ENCODE assay signal across 1 cellular context in the genomic region with DNA sequence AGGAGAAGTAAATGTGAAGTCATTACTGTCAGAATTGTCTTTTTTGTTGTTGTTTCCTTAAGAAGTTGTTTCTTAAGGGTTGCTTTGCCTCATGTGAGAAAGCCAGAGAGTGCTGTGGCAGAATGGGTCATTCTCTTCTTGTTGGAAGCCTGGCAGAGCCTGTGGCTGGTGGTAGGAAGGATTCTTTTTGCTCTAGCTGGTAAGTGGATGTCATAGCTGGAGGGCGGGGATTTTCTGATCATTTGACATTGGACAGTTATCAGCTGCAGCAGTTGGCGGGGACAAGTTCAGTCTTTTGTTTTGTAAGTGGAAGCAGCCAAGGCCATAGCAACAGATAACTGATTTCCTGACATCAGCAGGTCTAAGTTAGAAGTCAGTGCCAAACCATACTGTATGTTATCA.
A peak's percentile ranks its signal among the peaks of the same experiment; 100 is the strongest.
TF ChIP-seq lines count a peak whose summit lies in the region.

No MANE protein-coding gene starts in this region.

TF ChIP-seq in HepG2, 621 proteins besides CTCF, POLR2A, EP300 and RAD21 (continued from another document and continues in another):
- TF ChIP-seq, protein P1, sequence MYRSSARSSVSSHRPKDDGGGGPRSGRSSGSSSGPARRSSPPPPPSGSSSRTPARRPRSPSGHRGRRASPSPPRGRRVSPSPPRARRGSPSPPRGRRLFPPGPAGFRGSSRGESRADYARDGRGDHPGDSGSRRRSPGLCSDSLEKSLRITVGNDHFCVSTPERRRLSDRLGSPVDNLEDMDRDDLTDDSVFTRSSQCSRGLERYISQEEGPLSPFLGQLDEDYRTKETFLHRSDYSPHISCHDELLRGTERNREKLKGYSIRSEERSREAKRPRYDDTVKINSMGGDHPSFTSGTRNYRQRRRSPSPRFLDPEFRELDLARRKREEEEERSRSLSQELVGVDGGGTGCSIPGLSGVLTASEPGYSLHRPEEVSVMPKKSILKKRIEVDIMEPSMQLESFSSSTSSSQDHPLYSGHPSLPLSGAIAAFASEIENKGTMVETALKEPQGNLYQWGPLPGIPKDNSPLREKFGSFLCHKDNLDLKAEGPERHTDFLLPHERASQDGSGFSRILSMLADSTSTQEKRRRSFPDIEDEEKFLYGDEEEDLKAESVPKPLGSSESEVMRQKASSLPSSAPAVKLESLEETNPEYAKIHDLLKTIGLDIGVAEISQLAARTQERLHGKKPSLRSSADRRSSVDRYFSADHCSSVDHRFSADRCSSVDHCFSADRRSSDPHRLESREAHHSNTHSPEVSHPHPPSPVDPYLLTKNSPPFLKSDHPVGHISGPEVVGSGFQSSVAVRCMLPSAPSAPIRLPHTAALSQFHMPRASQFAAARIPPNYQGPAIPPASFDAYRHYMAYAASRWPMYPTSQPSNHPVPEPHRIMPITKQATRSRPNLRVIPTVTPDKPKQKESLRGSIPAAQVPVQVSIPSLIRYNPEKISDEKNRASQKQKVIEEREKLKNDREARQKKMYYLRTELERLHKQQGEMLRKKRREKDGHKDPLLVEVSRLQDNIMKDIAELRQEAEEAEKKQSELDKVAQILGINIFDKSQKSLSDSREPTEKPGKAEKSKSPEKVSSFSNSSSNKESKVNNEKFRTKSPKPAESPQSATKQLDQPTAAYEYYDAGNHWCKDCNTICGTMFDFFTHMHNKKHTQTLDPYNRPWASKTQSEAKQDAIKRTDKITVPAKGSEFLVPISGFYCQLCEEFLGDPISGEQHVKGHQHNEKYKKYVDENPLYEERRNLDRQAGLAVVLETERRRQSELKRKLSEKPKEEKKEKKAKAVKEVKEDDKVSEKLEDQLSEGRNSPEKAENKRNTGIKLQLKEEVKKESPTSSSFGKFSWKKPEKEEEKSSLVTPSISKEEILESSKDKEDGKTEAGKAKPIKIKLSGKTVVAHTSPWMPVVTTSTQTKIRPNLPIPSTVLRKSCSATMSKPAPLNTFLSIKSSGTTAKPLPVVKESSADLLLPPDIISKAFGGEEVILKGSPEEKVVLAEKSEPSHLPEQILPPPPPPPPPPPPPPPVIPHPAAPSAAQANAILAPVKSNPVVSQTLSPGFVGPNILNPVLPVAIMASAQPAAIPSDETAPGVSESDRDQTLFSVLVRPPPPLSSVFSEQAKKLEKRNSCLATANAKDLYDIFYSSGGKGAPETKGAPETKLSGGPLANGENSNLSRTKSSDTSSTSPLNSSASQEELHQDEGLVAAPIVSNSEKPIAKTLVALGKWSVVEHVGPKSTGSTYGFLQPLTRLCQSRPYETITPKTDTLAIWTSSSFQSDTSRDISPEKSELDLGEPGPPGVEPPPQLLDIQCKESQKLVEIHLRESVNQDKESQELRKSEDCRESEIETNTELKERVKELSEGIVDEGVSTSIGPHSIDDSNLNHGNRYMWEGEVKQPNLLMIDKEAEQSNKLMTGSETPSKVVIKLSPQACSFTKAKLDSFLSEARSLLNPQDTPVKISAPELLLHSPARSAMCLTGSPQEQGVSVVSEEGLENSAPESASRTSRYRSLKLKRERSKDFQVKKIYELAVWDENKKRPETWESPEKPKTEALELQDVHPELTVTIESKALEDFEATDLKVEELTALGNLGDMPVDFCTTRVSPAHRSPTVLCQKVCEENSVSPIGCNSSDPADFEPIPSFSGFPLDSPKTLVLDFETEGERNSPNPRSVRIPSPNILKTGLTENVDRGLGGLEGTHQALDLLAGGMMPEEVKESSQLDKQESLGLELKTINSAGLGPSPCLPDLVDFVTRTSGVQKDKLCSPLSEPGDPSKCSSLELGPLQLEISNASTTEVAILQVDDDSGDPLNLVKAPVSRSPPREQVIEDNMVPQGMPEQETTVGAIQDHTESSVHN (CRISPR knock-in tag; IDR thresholded peaks at IDR 0.05): no peak
- no peak for TF ChIP-seq ZNF468 (CRISPR knock-in tag; IDR thresholded peaks at IDR 0.05)
- no peak for TF ChIP-seq ZKSCAN1 (IDR thresholded peaks at IDR 0.05; ENCODE audit: low read length)
- TF ChIP-seq TOE1 (CRISPR knock-in tag; IDR thresholded peaks at IDR 0.05): no peak
- 0 out of 2 replicates have a peak, but pooled peaks have one; percentile 24 for TF ChIP-seq TBX2 (CRISPR knock-in tag; IDR thresholded peaks at IDR 0.05; ENCODE audit: borderline replicate concordance)
- TF ChIP-seq, protein P2, sequence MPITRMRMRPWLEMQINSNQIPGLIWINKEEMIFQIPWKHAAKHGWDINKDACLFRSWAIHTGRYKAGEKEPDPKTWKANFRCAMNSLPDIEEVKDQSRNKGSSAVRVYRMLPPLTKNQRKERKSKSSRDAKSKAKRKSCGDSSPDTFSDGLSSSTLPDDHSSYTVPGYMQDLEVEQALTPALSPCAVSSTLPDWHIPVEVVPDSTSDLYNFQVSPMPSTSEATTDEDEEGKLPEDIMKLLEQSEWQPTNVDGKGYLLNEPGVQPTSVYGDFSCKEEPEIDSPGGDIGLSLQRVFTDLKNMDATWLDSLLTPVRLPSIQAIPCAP (CRISPR knock-in tag; IDR thresholded peaks at IDR 0.05; ENCODE audit: low read depth): no peak
- no peak for TF ChIP-seq ARNTL (CRISPR knock-in tag; IDR thresholded peaks at IDR 0.05)
- TF ChIP-seq SMYD3 (CRISPR knock-in tag; IDR thresholded peaks at IDR 0.05): no peak
- TF ChIP-seq ZNF816 (CRISPR knock-in tag; IDR thresholded peaks at IDR 0.05; ENCODE audit: borderline replicate concordance): no peak
- TF ChIP-seq ZNF225 (CRISPR knock-in tag; IDR thresholded peaks at IDR 0.05): no peak
- TF ChIP-seq SSRP1 (CRISPR knock-in tag; IDR thresholded peaks at IDR 0.05): no peak
- TF ChIP-seq, protein P3, sequence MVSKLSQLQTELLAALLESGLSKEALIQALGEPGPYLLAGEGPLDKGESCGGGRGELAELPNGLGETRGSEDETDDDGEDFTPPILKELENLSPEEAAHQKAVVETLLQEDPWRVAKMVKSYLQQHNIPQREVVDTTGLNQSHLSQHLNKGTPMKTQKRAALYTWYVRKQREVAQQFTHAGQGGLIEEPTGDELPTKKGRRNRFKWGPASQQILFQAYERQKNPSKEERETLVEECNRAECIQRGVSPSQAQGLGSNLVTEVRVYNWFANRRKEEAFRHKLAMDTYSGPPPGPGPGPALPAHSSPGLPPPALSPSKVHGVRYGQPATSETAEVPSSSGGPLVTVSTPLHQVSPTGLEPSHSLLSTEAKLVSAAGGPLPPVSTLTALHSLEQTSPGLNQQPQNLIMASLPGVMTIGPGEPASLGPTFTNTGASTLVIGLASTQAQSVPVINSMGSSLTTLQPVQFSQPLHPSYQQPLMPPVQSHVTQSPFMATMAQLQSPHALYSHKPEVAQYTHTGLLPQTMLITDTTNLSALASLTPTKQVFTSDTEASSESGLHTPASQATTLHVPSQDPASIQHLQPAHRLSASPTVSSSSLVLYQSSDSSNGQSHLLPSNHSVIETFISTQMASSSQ (IDR thresholded peaks at IDR 0.05; ENCODE audit: low read depth): no peak
- TF ChIP-seq, protein P3 (CRISPR knock-in tag; IDR thresholded peaks at IDR 0.05; ENCODE audit: borderline replicate concordance): peak; percentile 41; the same call in 1 of the 2 replicates
- no peak for TF ChIP-seq RORA (CRISPR knock-in tag; IDR thresholded peaks at IDR 0.05)
- TF ChIP-seq, protein P4, sequence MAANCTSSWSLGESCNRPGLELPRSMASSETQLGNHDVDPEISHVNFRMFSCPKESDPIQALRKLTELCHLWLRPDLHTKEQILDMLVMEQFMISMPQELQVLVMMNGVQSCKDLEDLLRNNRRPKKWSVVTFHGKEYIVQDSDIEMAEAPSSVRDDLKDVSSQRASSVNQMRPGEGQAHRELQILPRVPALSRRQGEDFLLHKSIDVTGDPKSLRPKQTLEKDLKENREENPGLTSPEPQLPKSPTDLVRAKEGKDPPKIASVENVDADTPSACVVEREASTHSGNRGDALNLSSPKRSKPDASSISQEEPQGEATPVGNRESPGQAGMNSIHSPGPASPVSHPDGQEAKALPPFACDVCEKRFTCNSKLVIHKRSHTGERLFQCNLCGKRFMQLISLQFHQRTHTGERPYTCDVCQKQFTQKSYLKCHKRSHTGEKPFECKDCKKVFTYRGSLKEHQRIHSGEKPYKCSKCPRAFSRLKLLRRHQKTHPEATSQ (CRISPR knock-in tag; IDR thresholded peaks at IDR 0.05; ENCODE audit: borderline replicate concordance): no peak
- TF ChIP-seq, protein P5, sequence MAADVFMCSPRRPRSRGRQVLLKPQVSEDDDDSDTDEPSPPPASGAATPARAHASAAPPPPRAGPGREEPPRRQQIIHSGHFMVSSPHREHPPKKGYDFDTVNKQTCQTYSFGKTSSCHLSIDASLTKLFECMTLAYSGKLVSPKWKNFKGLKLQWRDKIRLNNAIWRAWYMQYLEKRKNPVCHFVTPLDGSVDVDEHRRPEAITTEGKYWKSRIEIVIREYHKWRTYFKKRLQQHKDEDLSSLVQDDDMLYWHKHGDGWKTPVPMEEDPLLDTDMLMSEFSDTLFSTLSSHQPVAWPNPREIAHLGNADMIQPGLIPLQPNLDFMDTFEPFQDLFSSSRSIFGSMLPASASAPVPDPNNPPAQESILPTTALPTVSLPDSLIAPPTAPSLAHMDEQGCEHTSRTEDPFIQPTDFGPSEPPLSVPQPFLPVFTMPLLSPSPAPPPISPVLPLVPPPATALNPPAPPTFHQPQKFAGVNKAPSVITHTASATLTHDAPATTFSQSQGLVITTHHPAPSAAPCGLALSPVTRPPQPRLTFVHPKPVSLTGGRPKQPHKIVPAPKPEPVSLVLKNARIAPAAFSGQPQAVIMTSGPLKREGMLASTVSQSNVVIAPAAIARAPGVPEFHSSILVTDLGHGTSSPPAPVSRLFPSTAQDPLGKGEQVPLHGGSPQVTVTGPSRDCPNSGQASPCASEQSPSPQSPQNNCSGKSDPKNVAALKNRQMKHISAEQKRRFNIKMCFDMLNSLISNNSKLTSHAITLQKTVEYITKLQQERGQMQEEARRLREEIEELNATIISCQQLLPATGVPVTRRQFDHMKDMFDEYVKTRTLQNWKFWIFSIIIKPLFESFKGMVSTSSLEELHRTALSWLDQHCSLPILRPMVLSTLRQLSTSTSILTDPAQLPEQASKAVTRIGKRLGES (CRISPR knock-in tag; IDR thresholded peaks at IDR 0.05; ENCODE audit: borderline replicate concordance): no peak
- no peak for TF ChIP-seq NFATC3 (CRISPR knock-in tag; IDR thresholded peaks at IDR 0.05)
- TF ChIP-seq SKI (IDR thresholded peaks at IDR 0.05; ENCODE audit: partially characterized antibody): peak; percentile 12
- no peak for TF ChIP-seq ZBTB38 (CRISPR knock-in tag; IDR thresholded peaks at IDR 0.05)
- TF ChIP-seq HNF4G (IDR thresholded peaks at IDR 0.05; ENCODE audit: borderline replicate concordance, low read depth, low read length): peak; percentile 41; the same call in 1 of the 2 replicates
- TF ChIP-seq HNF4G (CRISPR knock-in tag; IDR thresholded peaks at IDR 0.05; ENCODE audit: borderline replicate concordance, low read depth): no peak
- peak; percentile 66; the same call in 1 of the 2 replicates for TF ChIP-seq RFXAP (CRISPR knock-in tag; IDR thresholded peaks at IDR 0.05; ENCODE audit: borderline replicate concordance)
- TF ChIP-seq, protein P6, sequence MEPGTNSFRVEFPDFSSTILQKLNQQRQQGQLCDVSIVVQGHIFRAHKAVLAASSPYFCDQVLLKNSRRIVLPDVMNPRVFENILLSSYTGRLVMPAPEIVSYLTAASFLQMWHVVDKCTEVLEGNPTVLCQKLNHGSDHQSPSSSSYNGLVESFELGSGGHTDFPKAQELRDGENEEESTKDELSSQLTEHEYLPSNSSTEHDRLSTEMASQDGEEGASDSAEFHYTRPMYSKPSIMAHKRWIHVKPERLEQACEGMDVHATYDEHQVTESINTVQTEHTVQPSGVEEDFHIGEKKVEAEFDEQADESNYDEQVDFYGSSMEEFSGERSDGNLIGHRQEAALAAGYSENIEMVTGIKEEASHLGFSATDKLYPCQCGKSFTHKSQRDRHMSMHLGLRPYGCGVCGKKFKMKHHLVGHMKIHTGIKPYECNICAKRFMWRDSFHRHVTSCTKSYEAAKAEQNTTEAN (CRISPR knock-in tag; conservative IDR thresholded peaks at IDR 0.05): no peak
- no peak for TF ChIP-seq RCOR2 (CRISPR knock-in tag; IDR thresholded peaks at IDR 0.05)
- peak; percentile 48; the same call in 1 of the 2 replicates for TF ChIP-seq RFX3 (CRISPR knock-in tag; IDR thresholded peaks at IDR 0.05)
- TF ChIP-seq GATA4 (IDR thresholded peaks at IDR 0.05; ENCODE audit: borderline replicate concordance, low read depth): 0 out of 2 replicates have a peak, but pooled peaks have one; percentile 61
- TF ChIP-seq, protein P7, sequence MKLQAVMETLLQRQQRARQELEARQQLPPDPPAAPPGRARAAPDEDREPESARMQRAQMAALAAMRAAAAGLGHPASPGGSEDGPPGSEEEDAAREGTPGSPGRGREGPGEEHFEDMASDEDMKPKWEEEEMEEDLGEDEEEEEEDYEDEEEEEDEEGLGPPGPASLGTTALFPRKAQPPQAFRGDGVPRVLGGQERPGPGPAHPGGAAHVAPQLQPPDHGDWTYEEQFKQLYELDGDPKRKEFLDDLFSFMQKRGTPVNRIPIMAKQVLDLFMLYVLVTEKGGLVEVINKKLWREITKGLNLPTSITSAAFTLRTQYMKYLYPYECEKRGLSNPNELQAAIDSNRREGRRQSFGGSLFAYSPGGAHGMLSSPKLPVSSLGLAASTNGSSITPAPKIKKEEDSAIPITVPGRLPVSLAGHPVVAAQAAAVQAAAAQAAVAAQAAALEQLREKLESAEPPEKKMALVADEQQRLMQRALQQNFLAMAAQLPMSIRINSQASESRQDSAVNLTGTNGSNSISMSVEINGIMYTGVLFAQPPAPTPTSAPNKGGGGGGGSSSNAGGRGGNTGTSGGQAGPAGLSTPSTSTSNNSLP (IDR thresholded peaks at IDR 0.05; ENCODE audit: low read depth, low read length): peak; percentile 87
- TF ChIP-seq ZNF549 (CRISPR knock-in tag; IDR thresholded peaks at IDR 0.05): no peak
- TF ChIP-seq PHF8 (CRISPR knock-in tag; IDR thresholded peaks at IDR 0.05): no peak
- TF ChIP-seq ZNF224 (CRISPR knock-in tag; IDR thresholded peaks at IDR 0.05): no peak
- TF ChIP-seq ZNF20 (CRISPR knock-in tag; IDR thresholded peaks at IDR 0.05): no peak
- TF ChIP-seq ZNF232 (CRISPR knock-in tag; IDR thresholded peaks at IDR 0.05; ENCODE audit: borderline replicate concordance): no peak
- TF ChIP-seq, protein P8, sequence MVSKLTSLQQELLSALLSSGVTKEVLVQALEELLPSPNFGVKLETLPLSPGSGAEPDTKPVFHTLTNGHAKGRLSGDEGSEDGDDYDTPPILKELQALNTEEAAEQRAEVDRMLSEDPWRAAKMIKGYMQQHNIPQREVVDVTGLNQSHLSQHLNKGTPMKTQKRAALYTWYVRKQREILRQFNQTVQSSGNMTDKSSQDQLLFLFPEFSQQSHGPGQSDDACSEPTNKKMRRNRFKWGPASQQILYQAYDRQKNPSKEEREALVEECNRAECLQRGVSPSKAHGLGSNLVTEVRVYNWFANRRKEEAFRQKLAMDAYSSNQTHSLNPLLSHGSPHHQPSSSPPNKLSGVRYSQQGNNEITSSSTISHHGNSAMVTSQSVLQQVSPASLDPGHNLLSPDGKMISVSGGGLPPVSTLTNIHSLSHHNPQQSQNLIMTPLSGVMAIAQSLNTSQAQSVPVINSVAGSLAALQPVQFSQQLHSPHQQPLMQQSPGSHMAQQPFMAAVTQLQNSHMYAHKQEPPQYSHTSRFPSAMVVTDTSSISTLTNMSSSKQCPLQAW (CRISPR knock-in tag; IDR thresholded peaks at IDR 0.05): no peak
